ENCODE assay signal across 8 cellular contexts in the genomic region with DNA sequence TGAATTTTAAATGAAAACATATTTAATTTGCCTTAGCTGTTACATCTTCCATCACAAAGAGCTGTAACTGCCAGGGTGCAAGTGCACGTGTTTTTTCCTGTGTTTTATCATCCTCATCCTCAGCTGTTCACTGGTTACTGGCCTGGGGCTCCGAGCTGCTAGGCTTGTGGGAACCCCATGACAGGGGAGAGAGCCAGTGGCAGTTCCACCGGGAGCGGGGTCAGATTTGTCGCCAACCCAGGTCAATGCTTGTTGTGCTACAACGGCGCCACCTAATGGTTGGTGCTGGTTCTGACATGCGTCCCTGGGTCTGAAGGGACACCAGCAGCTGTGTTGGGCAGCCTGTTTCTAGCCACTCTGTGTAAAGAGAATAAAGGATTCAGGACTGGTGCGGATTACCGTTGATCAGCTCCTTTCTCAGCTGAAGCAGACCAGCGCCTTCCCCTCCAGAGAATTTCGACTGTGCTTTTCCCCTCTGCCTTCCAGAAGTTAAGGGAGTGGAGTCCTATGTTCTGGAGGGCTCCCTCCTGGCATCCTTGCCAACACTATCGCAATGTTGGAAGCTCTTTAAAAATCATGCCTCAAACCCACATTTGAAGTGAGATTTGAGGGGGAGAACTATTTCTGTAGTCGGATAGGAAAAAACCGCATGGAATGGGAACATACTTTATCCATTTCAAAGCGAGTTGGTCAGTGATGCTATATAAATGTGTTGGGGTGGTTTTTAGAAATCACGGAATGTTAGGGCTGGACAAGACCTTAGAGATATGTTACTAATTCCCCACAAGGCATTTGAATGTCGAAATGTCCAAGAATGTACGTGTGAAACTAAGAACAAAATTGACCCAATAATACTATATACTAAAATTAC. TPM values are rescaled to one million over a fixed set of nuclear protein-coding genes. Genes with fewer than 3 reads are reported as not detected.
A peak's percentile ranks its signal among the peaks of the same experiment; 100 is the strongest.
DNase-seq lines count a peak whose midpoint lies in the region; ATAC-seq and TF ChIP-seq lines count a peak whose summit lies in the region.

No MANE protein-coding gene starts in this region.

- H3K27ac ChIP-seq in lower lobe of right lung, result no peak overlapping the region

- intact Hi-C loops in activated CD4-positive, alpha-beta T cell treated with anti-CD3 and anti-CD28 coated beads, Interleukin-2, amount 10 ng/mL, durations not matched to agents 24 days and 14 days (cut with micrococcal nuclease), result loop anchor here (1.0 to 10.0 kb wide), 5 partner anchors 85 to 867 kb away; no protein-coding TSS in a partner anchor
- intact Hi-C loops in lower lobe of right lung (cut with DNase I), result loop anchor here (5.0 kb wide), 1 partner anchor 350 kb away; no protein-coding TSS in a partner anchor

- no peak overlapping the region for H3K4me3 ChIP-seq in BE2C (ENCODE audit: low read depth, low read length)
- H3K4me3 ChIP-seq in lower lobe of right lung, result no peak overlapping the region

- DNase-seq in BE2C (peak; percentile 93), NCI-H524 (lab: John Stamatoyannopoulos, UW) (peak; percentile 84 to 94), dedifferentiated amniotic fluid mesenchymal stem cell (ENCODE audit: extremely low spot score) (peak; percentile 76), lower lobe of right lung (peak; percentile 92)
- peak; percentile 97 for DNase-seq in activated CD4-positive, alpha-beta T cell treated with anti-CD3 and anti-CD28 coated beads, Interleukin-2, amount 10 ng/mL, durations not matched to agents 24 days and 14 days
- peak; percentile 84 to 96 (median 88) for DNase-seq in stimulated activated CD4-positive, alpha-beta T cell treated with anti-CD3 and anti-CD28 coated beads, TNF-alpha, amount 100 ng/mL, for 48 hours (ENCODE audit: low read depth in 3 of 3)

- H3K9me3 Mint-ChIP-seq in activated CD4-positive, alpha-beta T cell treated with anti-CD3 and anti-CD28 coated beads, Interleukin-2, amount 10 ng/mL, durations not matched to agents 24 days and 14 days, result no peaks in the 10 kb centered on the region

- H3K36me3 ChIP-seq in BE2C (no peaks in the 10 kb centered on the region), lower lobe of right lung (no peaks in the 10 kb centered on the region)

- peak overlapping the region; percentile 92 for H3K27ac Mint-ChIP-seq in activated CD4-positive, alpha-beta T cell treated with anti-CD3 and anti-CD28 coated beads, Interleukin-2, amount 10 ng/mL, durations not matched to agents 24 days and 14 days

- H3K9me3 ChIP-seq in BE2C, result no peaks in the 10 kb centered on the region
- H3K9me3 ChIP-seq in lower lobe of right lung, result no peaks in the 10 kb centered on the region

- H3K36me3 Mint-ChIP-seq in activated CD4-positive, alpha-beta T cell treated with anti-CD3 and anti-CD28 coated beads, Interleukin-2, amount 10 ng/mL, durations not matched to agents 24 days and 14 days (ENCODE audit: low read depth), result peaks cover 4% of the 10 kb centered on the region

- no peaks in the 10 kb centered on the region; the same call in 1 of the 2 replicates for H3K4me1 ChIP-seq in BE2C
- peaks cover 7% of the 10 kb centered on the region for H3K4me1 ChIP-seq in lower lobe of right lung

- ATAC-seq in GM19023 (IDR thresholded peaks at IDR 0.05; ENCODE audit: unreplicated experiment) (peak; percentile 85), HG03439 (IDR thresholded peaks at IDR 0.05; ENCODE audit: unreplicated experiment) (peak; percentile 81), lower lobe of right lung (peak; percentile 93)

- H3K4me3 Mint-ChIP-seq in activated CD4-positive, alpha-beta T cell treated with anti-CD3 and anti-CD28 coated beads, Interleukin-2, amount 10 ng/mL, durations not matched to agents 24 days and 14 days, result peak overlapping the region; percentile 69

- H3K4me1 Mint-ChIP-seq in activated CD4-positive, alpha-beta T cell treated with anti-CD3 and anti-CD28 coated beads, Interleukin-2, amount 10 ng/mL, durations not matched to agents 24 days and 14 days, result peaks cover 16% of the 10 kb centered on the region

- TF ChIP-seq CTCF in BE2C (IDR thresholded peaks at IDR 0.05; ENCODE audit: low read depth, low read length), result peak; percentile 96
- peak; percentile 96 for TF ChIP-seq CTCF in lower lobe of right lung (IDR thresholded peaks at IDR 0.05)

- no peaks in the 10 kb centered on the region for H3K27me3 Mint-ChIP-seq in activated CD4-positive, alpha-beta T cell treated with anti-CD3 and anti-CD28 coated beads, Interleukin-2, amount 10 ng/mL, durations not matched to agents 24 days and 14 days

- no peaks in the 10 kb centered on the region for H3K27me3 ChIP-seq in BE2C
- no peaks in the 10 kb centered on the region for H3K27me3 ChIP-seq in lower lobe of right lung (ENCODE audit: low read depth)

RNA-seq across cellular contexts. Expression of a gene that starts 32.1 kb away (rescaled TPM):
- polyA plus RNA-seq in BE2C (2012; ENCODE audit: insufficient read depth, insufficient read length, low read depth), result 0.49 TPM
- total RNA-seq in activated CD4-positive, alpha-beta T cell treated with anti-CD3 and anti-CD28 coated beads, Interleukin-2, amount 10 ng/mL, durations not matched to agents 24 days and 14 days, result 10.1 and 10.9 TPM in 2 replicates
- total RNA-seq in lower lobe of right lung, result 2.0 TPM

RNA-seq across cellular contexts. Expression of a gene that starts 52.7 kb away (rescaled TPM):
- not detected for polyA plus RNA-seq in BE2C (2012; ENCODE audit: insufficient read depth, insufficient read length, low read depth)
- 79.6 and 79.8 TPM in 2 replicates for total RNA-seq in activated CD4-positive, alpha-beta T cell treated with anti-CD3 and anti-CD28 coated beads, Interleukin-2, amount 10 ng/mL, durations not matched to agents 24 days and 14 days
- total RNA-seq in lower lobe of right lung, result 2.6 TPM

Comparison
In these comparisons a context has a peak if more than half of its experiments do, and no peak if none do; other contexts are left out.
1. RNA of a gene that starts 52.7 kb away (total RNA-seq): 79.6 to 79.8 TPM in activated CD4-positive, alpha-beta T cell treated with anti-CD3 and anti-CD28 coated beads, Interleukin-2, amount 10 ng/mL, durations not matched to agents 24 days and 14 days; 2.6 TPM in lower lobe of right lung (single experiment); every median in the first group is over 10 times any median in the second.
2. Peak in every context shown above with its lines, with median percentiles within 50 percentile points of each other: DNase-seq and ATAC-seq.